27 cellular contexts compared by ENCODE assay signal in the genomic region with DNA sequence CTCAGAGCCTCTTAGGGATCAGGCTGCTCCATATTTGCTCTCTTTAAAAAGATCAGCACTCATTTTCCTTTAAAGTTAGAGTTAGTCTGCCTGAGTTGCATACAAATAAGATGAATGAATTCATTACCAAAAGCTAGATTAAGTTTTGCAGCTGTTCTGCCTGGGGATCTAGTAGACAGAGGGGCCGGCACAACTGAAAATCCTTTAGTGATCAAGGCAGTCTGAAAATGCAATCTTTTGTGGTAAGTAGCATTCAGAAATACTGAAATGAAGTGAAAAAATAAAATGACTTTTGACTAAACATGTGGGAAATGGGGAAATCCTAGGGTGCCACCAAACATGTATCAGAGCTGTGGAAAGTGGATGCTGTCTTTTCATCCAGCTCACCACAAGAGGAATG.
"Had no signal": no experiment of that assay in that cellular context is flagged by ENCODE, and none has a peak within 500 bp of the region (broad histone marks: within the 10 kb centered on the region; RNA-seq: fewer than 3 reads in every experiment).

No MANE protein-coding gene starts in this region.

- H3K36me3 ChIP-seq: ascending aorta, right atrium auricular region, tibial nerve had no signal

- H3K4me3 Mint-ChIP-seq: activated CD4-positive, alpha-beta memory T cell treated with anti-CD3 and anti-CD28 coated beads for 36 hours; activated naive CD4-positive, alpha-beta T cell treated with anti-CD3 and anti-CD28 coated beads for 36 hours; activated naive CD8-positive, alpha-beta T cell treated with anti-CD3 and anti-CD28 coated beads, Interleukin-2, amount 10 ng/mL, durations not matched to agents 7 days and 5 days; activated T-helper 1 cell treated with anti-CD3 and anti-CD28 coated beads, Interleukin-12 subunit alpha, Interleukin-12 subunit beta, Interleukin-2, Interleukin-4 antibody, amounts not matched to agents 30 ng/mL and 10 ng/mL and 1 ng/mL, durations not matched to agents 14 hours and 24 hours and 36 hours; immature natural killer cell; mesothelial cell of epicardium; naive thymus-derived CD8-positive, alpha-beta T cell had no signal

- H3K9me3 ChIP-seq: ascending aorta, right atrium auricular region, tibial nerve had no signal

- H3K9me3 Mint-ChIP-seq: activated CD4-positive, alpha-beta memory T cell treated with anti-CD3 and anti-CD28 coated beads for 36 hours; activated naive CD4-positive, alpha-beta T cell treated with anti-CD3 and anti-CD28 coated beads for 36 hours; activated naive CD8-positive, alpha-beta T cell treated with anti-CD3 and anti-CD28 coated beads, Interleukin-2, amount 10 ng/mL, durations not matched to agents 7 days and 5 days; activated T-helper 1 cell treated with anti-CD3 and anti-CD28 coated beads, Interleukin-12 subunit alpha, Interleukin-12 subunit beta, Interleukin-2, Interleukin-4 antibody, amounts not matched to agents 30 ng/mL and 10 ng/mL and 1 ng/mL, durations not matched to agents 14 hours and 24 hours and 36 hours; immature natural killer cell; mesothelial cell of epicardium; naive thymus-derived CD8-positive, alpha-beta T cell had no signal

- H3K4me1 ChIP-seq: ascending aorta, parathyroid adenoma, right atrium auricular region, tibial nerve had no signal

- H3K27ac ChIP-seq: ascending aorta, parathyroid adenoma, right atrium auricular region, tibial nerve had no signal

- H3K79me2 ChIP-seq: parathyroid adenoma had no signal

- H3K4me1 Mint-ChIP-seq: activated naive CD8-positive, alpha-beta T cell treated with anti-CD3 and anti-CD28 coated beads, Interleukin-2, amount 10 ng/mL, durations not matched to agents 7 days and 5 days; immature natural killer cell; mesothelial cell of epicardium had no signal

- H3K27me3 Mint-ChIP-seq: activated CD4-positive, alpha-beta memory T cell treated with anti-CD3 and anti-CD28 coated beads for 36 hours; activated naive CD8-positive, alpha-beta T cell treated with anti-CD3 and anti-CD28 coated beads, Interleukin-2, amount 10 ng/mL, durations not matched to agents 7 days and 5 days; naive thymus-derived CD8-positive, alpha-beta T cell had no signal

- ATAC-seq: left colon; naive thymus-derived CD8-positive, alpha-beta T cell had no signal

- H3K27ac Mint-ChIP-seq: activated CD4-positive, alpha-beta memory T cell treated with anti-CD3 and anti-CD28 coated beads for 36 hours; activated naive CD4-positive, alpha-beta T cell treated with anti-CD3 and anti-CD28 coated beads for 36 hours; activated naive CD8-positive, alpha-beta T cell treated with anti-CD3 and anti-CD28 coated beads, Interleukin-2, amount 10 ng/mL, durations not matched to agents 7 days and 5 days; activated T-helper 1 cell treated with anti-CD3 and anti-CD28 coated beads, Interleukin-12 subunit alpha, Interleukin-12 subunit beta, Interleukin-2, Interleukin-4 antibody, amounts not matched to agents 30 ng/mL and 10 ng/mL and 1 ng/mL, durations not matched to agents 14 hours and 24 hours and 36 hours; immature natural killer cell; mesothelial cell of epicardium; naive thymus-derived CD8-positive, alpha-beta T cell had no signal

- H3K27me3 ChIP-seq: ascending aorta, right atrium auricular region, tibial nerve had no signal

- H3K36me3 Mint-ChIP-seq: activated CD4-positive, alpha-beta memory T cell treated with anti-CD3 and anti-CD28 coated beads for 36 hours; activated naive CD8-positive, alpha-beta T cell treated with anti-CD3 and anti-CD28 coated beads, Interleukin-2, amount 10 ng/mL, durations not matched to agents 7 days and 5 days; immature natural killer cell; mesothelial cell of epicardium had no signal

- H3K9ac ChIP-seq: parathyroid adenoma had no signal

- H3K4me3 ChIP-seq: ascending aorta, right atrium auricular region, tibial nerve had no signal

- DNase-seq: activated CD4-positive, alpha-beta memory T cell treated with anti-CD3 and anti-CD28 coated beads for 36 hours; activated CD4-positive, alpha-beta T cell treated with anti-CD3 and anti-CD28 coated beads for 4 hours; activated CD8-positive, alpha-beta memory T cell treated with anti-CD3 and anti-CD28 coated beads, Interleukin-2, amount 50 U/mL, for 4 hours; activated effector memory CD4-positive, alpha-beta T cell treated with anti-CD3 and anti-CD28 coated beads, Interleukin-2, amount 50 U/mL, for 16 hours; activated naive CD4-positive, alpha-beta T cell treated with anti-CD3 and anti-CD28 coated beads for 36 hours; activated naive CD8-positive, alpha-beta T cell treated with anti-CD3 and anti-CD28 coated beads, Interleukin-2, amount 10 ng/mL, durations not matched to agents 7 days and 5 days; activated T-cell treated with anti-CD3 and anti-CD28 coated beads, Interleukin-2, amount 50 U/mL, for 1 hour; caudate nucleus; cortex of kidney; foreskin fibroblast; head of caudate nucleus; hippocampal formation; immature natural killer cell; kidney; left colon; mammary epithelial cell; naive thymus-derived CD8-positive, alpha-beta T cell; nucleus accumbens; stimulated activated CD4-positive, alpha-beta T cell treated with anti-CD3 and anti-CD28 coated beads, Interleukin-15, amount 100 ng/mL, for 24 hours; stimulated activated CD4-positive, alpha-beta T cell treated with anti-CD3 and anti-CD28 coated beads, Interleukin-2, amount 100 ng/mL, for 24 hours; stimulated activated naive CD4-positive, alpha-beta T cell treated with Interleukin-2 at 50 U/mL for 16 hours had no signal

- H2AFZ ChIP-seq: parathyroid adenoma had no signal
